8 cellular contexts compared by ENCODE assay signal in genomic region chr6:138428943-138429616, GRCh38. TPM values are rescaled to one million over a fixed set of nuclear protein-coding genes. Genes with fewer than 3 reads are reported as not detected.
DNase-seq lines count a peak whose midpoint lies in the region; ATAC-seq, FAIRE-seq and TF ChIP-seq lines count a peak whose summit lies in the region.

No MANE protein-coding gene starts in this region.

- peak; percentile 71 for DNase-seq in AG10803 (ENCODE audit: low read depth)
- no peak for DNase-seq in GM19239 (ENCODE audit: insufficient read length, low spot score)
- DNase-seq in NCI-H69 (lab: John Stamatoyannopoulos, UW), result peak; percentile 66
- no peak for DNase-seq in breast epithelium (ENCODE audit: low spot score in 2 of 2)
- DNase-seq in kidney glomerular epithelial cell (lab: John Stamatoyannopoulos, UW), result peak; percentile 45
- no peak for DNase-seq in thyroid gland
- no peak for DNase-seq in activated CD4-positive, CD25-positive, alpha-beta regulatory T cell (lab: John Stamatoyannopoulos, UW)

- no peak overlapping the region for H3K4me3 Mint-ChIP-seq in stimulated activated memory B cell treated with anti-CD40 and anti-IgM and Interleukin-4, amounts not matched to agents 10 μg/mL and 1 μg/mL and 100 μg/mL, for 72 hours

- H3K4me3 ChIP-seq in AG10803 (ENCODE audit: low read length) (no peak overlapping the region), breast epithelium (peak overlapping the region in 1 of 3 donors; percentile 28), thyroid gland (replicated peaks in 1 of 3) (no peak overlapping the region)

- no peaks in the 10 kb centered on the region for H3K9me3 ChIP-seq in breast epithelium
- no peaks in the 10 kb centered on the region for H3K9me3 ChIP-seq in thyroid gland

- H3K4me1 ChIP-seq in breast epithelium (no peaks in the 10 kb centered on the region), thyroid gland (no peaks in the 10 kb centered on the region)

- H3K36me3 Mint-ChIP-seq in stimulated activated memory B cell treated with anti-CD40 and anti-IgM and Interleukin-4, amounts not matched to agents 10 μg/mL and 1 μg/mL and 100 μg/mL, for 72 hours, result no peaks in the 10 kb centered on the region

- H3K27ac ChIP-seq in breast epithelium, result peak overlapping the region in 1 of 2 donors; percentile 21
- H3K27ac ChIP-seq in thyroid gland, result no peak overlapping the region

- H3K36me3 ChIP-seq in breast epithelium (no peaks in the 10 kb centered on the region), thyroid gland (no peaks in the 10 kb centered on the region)

- H3K27me3 Mint-ChIP-seq in stimulated activated memory B cell treated with anti-CD40 and anti-IgM and Interleukin-4, amounts not matched to agents 10 μg/mL and 1 μg/mL and 100 μg/mL, for 72 hours, result peaks cover 35% of the 10 kb centered on the region

- TF ChIP-seq POLR2A in breast epithelium (IDR thresholded peaks at IDR 0.05), result no peak
- TF ChIP-seq POLR2A in thyroid gland (IDR thresholded peaks at IDR 0.05), result no peak

- TF ChIP-seq CTCF in AG10803 (conservative IDR thresholded peaks at IDR 0.05; ENCODE audit: low read length) (peak; percentile 73), breast epithelium (IDR thresholded peaks at IDR 0.05) (peak in 2 of 3 donors; percentile 69 to 70), thyroid gland (IDR thresholded peaks at IDR 0.05) (peak in 5 of 6 experiments; percentile 42 to 82 (median 64))

- intact Hi-C loops in breast epithelium (cut with DNase I; ENCODE audit: low total_unique reads) (no loop called here), thyroid gland (cut with DNase I) (loop anchor here (10.0 kb wide), 1 partner anchor 336 kb away; no protein-coding TSS in a partner anchor)

- no peak overlapping the region for H3K27ac Mint-ChIP-seq in stimulated activated memory B cell treated with anti-CD40 and anti-IgM and Interleukin-4, amounts not matched to agents 10 μg/mL and 1 μg/mL and 100 μg/mL, for 72 hours

- ATAC-seq in stimulated activated memory B cell treated with anti-CD40 and anti-IgM and Interleukin-4, amounts not matched to agents 10 μg/mL and 1 μg/mL and 100 μg/mL, for 72 hours, result no peak

- peak; percentile 56 for FAIRE-seq in GM19239 (lab: Jason Lieb, UNC)

- WGBS in thyroid gland, 2 donors, result 43 to 45% methylated on average over 8 of the region's 8 CpGs

- no peaks in the 10 kb centered on the region for H3K9me3 Mint-ChIP-seq in stimulated activated memory B cell treated with anti-CD40 and anti-IgM and Interleukin-4, amounts not matched to agents 10 μg/mL and 1 μg/mL and 100 μg/mL, for 72 hours

- no peaks in the 10 kb centered on the region for H3K27me3 ChIP-seq in breast epithelium
- no peaks in the 10 kb centered on the region for H3K27me3 ChIP-seq in thyroid gland

- peaks cover 8% of the 10 kb centered on the region for H3K4me1 Mint-ChIP-seq in stimulated activated memory B cell treated with anti-CD40 and anti-IgM and Interleukin-4, amounts not matched to agents 10 μg/mL and 1 μg/mL and 100 μg/mL, for 72 hours

RNA-seq across cellular contexts. Expression of gene HEBP2, which starts 25.1 kb away (rescaled TPM):
- total RNA-seq in breast epithelium (100 to 1,000 TPM in 1 of 3 donors, 10 to 100 TPM in 2; 66.2 to 321 (median 72.6) TPM), thyroid gland (10 to 100 TPM; 37.0 to 80.0 (median 58.0) TPM)

RNA-seq across cellular contexts. Expression of gene SMIM28, which starts 51.4 kb away (rescaled TPM):
- total RNA-seq in breast epithelium (not detected), thyroid gland (not detected)

Comparison
In these comparisons a context has a peak if more than half of its experiments do, and no peak if none do; other contexts are left out.
1. DNase-seq: peak in AG10803 (single experiment), NCI-H69 (single experiment) and kidney glomerular epithelial cell (single experiment); none in GM19239 (single experiment), breast epithelium (0 of 2), thyroid gland (0 of 2) and activated CD4-positive, CD25-positive, alpha-beta regulatory T cell (0 of 4).
2. Peak in every context shown above with its lines, with median percentiles within 50 percentile points of each other: CTCF ChIP-seq.